ENCODE assay signal across 29 cellular contexts in the genomic region with DNA sequence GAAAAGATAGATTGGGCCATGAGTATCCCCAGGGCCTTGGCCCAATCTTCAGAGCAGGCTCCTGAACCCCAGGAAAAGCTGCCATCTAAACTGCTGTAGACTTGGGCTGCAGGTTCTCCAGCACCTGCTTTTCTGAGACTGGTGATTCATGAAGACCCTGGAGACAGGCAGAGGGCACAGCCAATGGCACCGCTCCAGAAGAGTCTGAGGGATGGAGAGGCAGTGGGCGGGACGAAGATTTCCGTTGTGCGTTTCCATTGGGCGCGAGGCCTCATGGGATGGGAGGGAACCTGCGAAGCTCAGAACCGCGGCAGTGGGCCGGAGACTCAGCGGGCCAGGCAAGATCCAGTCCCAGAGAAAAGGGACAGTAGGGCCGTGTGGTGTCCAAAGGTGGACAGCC.
"Had no signal": no experiment of that assay in that cellular context is flagged by ENCODE, and none has a peak within 500 bp of the region (broad histone marks: within the 10 kb centered on the region; RNA-seq: fewer than 3 reads in every experiment).

No MANE protein-coding gene starts in this region.

- H3K4me1 ChIP-seq: left lung, lower lobe of right lung, neural progenitor cell, right atrium auricular region, right lobe of liver, thyroid gland, transverse colon, upper lobe of left lung, vagina had no signal

- H3K27me3 ChIP-seq: left lung, neural progenitor cell, ovary, right atrium auricular region, right lobe of liver, thyroid gland, transverse colon, upper lobe of left lung, vagina had no signal

- H3K36me3 Mint-ChIP-seq: immature natural killer cell; mesothelial cell of epicardium; natural killer cell; neural progenitor cell; stimulated activated naive B cell treated with anti-CD40 and anti-IgM and Interleukin-4, amounts not matched to agents 10 μg/mL and 1 μg/mL and 100 μg/mL, for 72 hours had no signal

- H3K36me3 ChIP-seq: left lung, lower lobe of right lung, neural progenitor cell, ovary, right atrium auricular region, right lobe of liver, thyroid gland, transverse colon, upper lobe of left lung, vagina had no signal

- ATAC-seq: left colon; left lung; lower lobe of right lung; natural killer cell; right lobe of liver; stimulated activated naive B cell treated with anti-CD40 and anti-IgM and Interleukin-4, amounts not matched to agents 10 μg/mL and 1 μg/mL and 100 μg/mL, for 72 hours; stimulated activated naive CD8-positive, alpha-beta T cell treated with anti-CD3 and anti-CD28 coated beads, Interleukin-15, amount 100 ng/mL, for 72 hours had no signal

- H3K27ac Mint-ChIP-seq: immature natural killer cell; mesothelial cell of epicardium; naive B cell; natural killer cell; neural progenitor cell; progenitor cell of endocrine pancreas; stimulated activated naive B cell treated with anti-CD40 and anti-IgM and Interleukin-4, amounts not matched to agents 10 μg/mL and 1 μg/mL and 100 μg/mL, for 72 hours had no signal

- DNase-seq: hypothalamus; immature natural killer cell; kidney; left colon; left lung; lower lobe of right lung; mammary epithelial cell; mesendoderm; naive B cell; natural killer cell; nephron progenitor cell; ovary; right lobe of liver; stimulated activated CD4-positive, alpha-beta T cell treated with anti-CD3 and anti-CD28 coated beads, Interleukin-12 subunit alpha, Interleukin-12 subunit beta, amount 100 ng/mL, for 4 hours; stimulated activated CD4-positive, alpha-beta T cell treated with anti-CD3 and anti-CD28 coated beads, Interleukin-15, amount 100 ng/mL, for 24 hours; stimulated activated CD4-positive, alpha-beta T cell treated with anti-CD3 and anti-CD28 coated beads, Interleukin-2, amount 100 ng/mL, for 24 hours; stimulated activated CD4-positive, alpha-beta T cell treated with anti-CD3 and anti-CD28 coated beads, Interleukin-4, amount 100 ng/mL, for 1 hour; stimulated activated naive B cell treated with anti-CD40 and anti-IgM and Interleukin-4, amounts not matched to agents 10 μg/mL and 1 μg/mL and 100 μg/mL, for 72 hours; stimulated activated naive CD8-positive, alpha-beta T cell treated with anti-CD3 and anti-CD28 coated beads, Interleukin-15, amount 100 ng/mL, for 72 hours; substantia nigra; thyroid gland; transverse colon had no signal

- H3K9me3 ChIP-seq: lower lobe of right lung, ovary, right lobe of liver, thyroid gland, transverse colon, upper lobe of left lung, vagina had no signal

- H3K27ac ChIP-seq: left lung, lower lobe of right lung, neural progenitor cell, ovary, right atrium auricular region, right lobe of liver, skin epidermis, thyroid gland, transverse colon, upper lobe of left lung, vagina had no signal

- H3K4me3 ChIP-seq: left lung, lower lobe of right lung, neural progenitor cell, ovary, right atrium auricular region, right lobe of liver, skin epidermis, thyroid gland, transverse colon, upper lobe of left lung, vagina had no signal
